36 cellular contexts compared by ENCODE assay signal in genomic region chr21:39269620-39270019, GRCh38.
"Had no signal": no experiment of that assay in that cellular context is flagged by ENCODE, and none has a peak within 500 bp of the region (broad histone marks: within the 10 kb centered on the region; RNA-seq: fewer than 3 reads in every experiment).

No MANE protein-coding gene starts in this region.

- DNase-seq: activated B cell treated with CpG ODN at 0.5 μM for 24 hours; activated CD4-positive, alpha-beta memory T cell treated with anti-CD3 and anti-CD28 coated beads for 36 hours; activated CD4-positive, alpha-beta T cell treated with anti-CD3 and anti-CD28 coated beads for 4 hours; activated CD4-positive, alpha-beta T cell treated with anti-CD3 and anti-CD28 coated beads, Interleukin-2, amount 10 ng/mL, durations not matched to agents 24 days and 14 days; activated CD4-positive, alpha-beta T cell treated with anti-CD3 and anti-CD28 coated beads, Interleukin-2, amount 50 U/mL, for 1 hour; activated CD4-positive, alpha-beta T cell treated with anti-CD3 and anti-CD28 coated beads, Interleukin-2, amount 50 U/mL, for 4 hours; activated CD4-positive, CD25-positive, alpha-beta regulatory T cell treated with anti-CD3 and anti-CD28 coated beads, Interleukin-2, amount 50 U/mL, for 72 hours; activated CD8-positive, alpha-beta memory T cell treated with anti-CD3 and anti-CD28 coated beads, Interleukin-2, amount 50 U/mL, for 4 hours; activated CD8-positive, alpha-beta T cell treated with anti-CD3 and anti-CD28 coated beads for 36 hours; activated effector memory CD4-positive, alpha-beta T cell treated with anti-CD3 and anti-CD28 coated beads, Interleukin-2, amount 50 U/mL, for 16 hours; activated gamma-delta T cell treated with Interleukin-2 at 50 U/mL for 16 hours; activated naive CD4-positive, alpha-beta T cell; activated naive CD4-positive, alpha-beta T cell treated with anti-CD3 and anti-CD28 coated beads for 36 hours; activated naive CD4-positive, alpha-beta T cell treated with anti-CD3 and anti-CD28 coated beads, Interleukin-2, amount 50 U/mL, for 16 hours; activated naive CD8-positive, alpha-beta T cell treated with anti-CD3 and anti-CD28 coated beads, Interleukin-2, amount 10 ng/mL, durations not matched to agents 7 days and 5 days; activated T-cell treated with anti-CD3 and anti-CD28 coated beads for 4 hours; activated T-cell treated with anti-CD3 and anti-CD28 coated beads, Interleukin-2, amount 50 U/mL, for 1 hour; activated T-cell treated with anti-CD3 and anti-CD28 coated beads, Interleukin-2, amount 50 U/mL, for 4 hours; activated T-cell treated with anti-CD3 and anti-CD28 coated beads, Interleukin-2, amount 50 U/mL, for 72 hours; adrenal gland; amniotic stem cell; aorta; body of pancreas; brain microvascular endothelial cell; central memory CD4-positive, alpha-beta T cell; T-helper 1 cell; T-helper 2 cell; T-helper 9 cell had no signal

- FAIRE-seq: astrocyte had no signal

- ATAC-seq: activated CD8-positive, alpha-beta T cell treated with anti-CD3 and anti-CD28 coated beads for 36 hours; activated naive CD4-positive, alpha-beta T cell treated with anti-CD3 and anti-CD28 coated beads, Interleukin-2, amount 50 U/mL, for 72 hours; activated T-cell treated with anti-CD3 and anti-CD28 coated beads, Interleukin-2, amount 50 U/mL, for 4 hours; activated T-cell treated with anti-CD3 and anti-CD28 coated beads, Interleukin-2, amount 50 U/mL, for 72 hours; activated T-helper 17 cell treated with anti-CD3 and anti-CD28 coated beads, Interleukin-2, amount 50 U/mL, for 72 hours; body of pancreas had no signal

- H3K4me3 Mint-ChIP-seq: activated B cell treated with CpG ODN at 0.5 μM for 24 hours; activated CD4-positive, alpha-beta memory T cell treated with anti-CD3 and anti-CD28 coated beads for 36 hours; activated CD4-positive, alpha-beta T cell treated with anti-CD3 and anti-CD28 coated beads, Interleukin-2, amount 10 ng/mL, durations not matched to agents 24 days and 14 days; activated CD8-positive, alpha-beta T cell treated with anti-CD3 and anti-CD28 coated beads for 36 hours; activated naive CD4-positive, alpha-beta T cell treated with anti-CD3 and anti-CD28 coated beads for 36 hours; activated naive CD8-positive, alpha-beta T cell treated with anti-CD3 and anti-CD28 coated beads, Interleukin-2, amount 10 ng/mL, durations not matched to agents 7 days and 5 days; activated T-cell treated with anti-CD3 and anti-CD28 coated beads, Interleukin-2, amount 50 U/mL, for 4 hours; activated T-cell treated with anti-CD3 and anti-CD28 coated beads, Interleukin-2, amount 50 U/mL, for 72 hours; activated T-helper 1 cell treated with anti-CD3 and anti-CD28 coated beads, Interleukin-12 subunit alpha, Interleukin-12 subunit beta, Interleukin-2, Interleukin-4 antibody, amounts not matched to agents 30 ng/mL and 10 ng/mL and 1 ng/mL, durations not matched to agents 14 hours and 24 hours and 36 hours; activated T-helper 17 cell treated with anti-CD3 and anti-CD28 coated beads, Interleukin-2, amount 50 U/mL, for 72 hours; T-helper 1 cell treated with Interleukin-12 subunit alpha and Interleukin-12 subunit beta and Interleukin-4 antibody, amounts not matched to agents 30 μg/mL and 1 μg/mL, for 36 hours; T-helper 2 cell treated with Interferon-gamma antibody and Interleukin-4, amounts not matched to agents 5 μg/mL and 100 μg/mL, for 36 hours had no signal

- H3K27me3 ChIP-seq: adrenal gland, body of pancreas, brain microvascular endothelial cell, breast epithelium had no signal

- H3K27me3 Mint-ChIP-seq: activated B cell treated with CpG ODN at 0.5 μM for 24 hours; activated CD4-positive, alpha-beta memory T cell treated with anti-CD3 and anti-CD28 coated beads for 36 hours; activated CD4-positive, alpha-beta T cell treated with anti-CD3 and anti-CD28 coated beads, Interleukin-2, amount 10 ng/mL, durations not matched to agents 24 days and 14 days; activated CD8-positive, alpha-beta T cell treated with anti-CD3 and anti-CD28 coated beads for 36 hours; activated naive CD8-positive, alpha-beta T cell treated with anti-CD3 and anti-CD28 coated beads, Interleukin-2, amount 10 ng/mL, durations not matched to agents 7 days and 5 days; activated T-helper 17 cell treated with anti-CD3 and anti-CD28 coated beads, Interleukin-2, amount 50 U/mL, for 72 hours had no signal

- H3K4me3 ChIP-seq: adrenal gland, body of pancreas, breast epithelium had no signal

- H3K4me1 ChIP-seq: adrenal gland, body of pancreas, breast epithelium had no signal

- H3K27ac Mint-ChIP-seq: activated B cell treated with CpG ODN at 0.5 μM for 24 hours; activated CD4-positive, alpha-beta memory T cell treated with anti-CD3 and anti-CD28 coated beads for 36 hours; activated CD4-positive, alpha-beta T cell treated with anti-CD3 and anti-CD28 coated beads, Interleukin-2, amount 10 ng/mL, durations not matched to agents 24 days and 14 days; activated naive CD4-positive, alpha-beta T cell treated with anti-CD3 and anti-CD28 coated beads for 36 hours; activated naive CD4-positive, alpha-beta T cell treated with anti-CD3 and anti-CD28 coated beads, Interleukin-2, amount 50 U/mL, for 72 hours; activated naive CD8-positive, alpha-beta T cell treated with anti-CD3 and anti-CD28 coated beads, Interleukin-2, amount 10 ng/mL, durations not matched to agents 7 days and 5 days; activated T-helper 1 cell treated with anti-CD3 and anti-CD28 coated beads, Interleukin-12 subunit alpha, Interleukin-12 subunit beta, Interleukin-2, Interleukin-4 antibody, amounts not matched to agents 30 ng/mL and 10 ng/mL and 1 ng/mL, durations not matched to agents 14 hours and 24 hours and 36 hours; activated T-helper 17 cell treated with anti-CD3 and anti-CD28 coated beads, Interleukin-2, amount 50 U/mL, for 72 hours; T-helper 1 cell treated with Interleukin-12 subunit alpha and Interleukin-12 subunit beta and Interleukin-4 antibody, amounts not matched to agents 30 μg/mL and 1 μg/mL, for 36 hours; T-helper 2 cell treated with Interferon-gamma antibody and Interleukin-4, amounts not matched to agents 5 μg/mL and 100 μg/mL, for 36 hours had no signal

- H3K4me1 Mint-ChIP-seq: activated naive CD8-positive, alpha-beta T cell treated with anti-CD3 and anti-CD28 coated beads, Interleukin-2, amount 10 ng/mL, durations not matched to agents 7 days and 5 days; activated T-helper 17 cell treated with anti-CD3 and anti-CD28 coated beads, Interleukin-2, amount 50 U/mL, for 72 hours had no signal

- H3K9me3 ChIP-seq: adrenal gland, body of pancreas, breast epithelium had no signal

- H3K9me3 Mint-ChIP-seq: activated B cell treated with CpG ODN at 0.5 μM for 24 hours; activated CD4-positive, alpha-beta memory T cell treated with anti-CD3 and anti-CD28 coated beads for 36 hours; activated CD4-positive, alpha-beta T cell treated with anti-CD3 and anti-CD28 coated beads, Interleukin-2, amount 10 ng/mL, durations not matched to agents 24 days and 14 days; activated CD8-positive, alpha-beta T cell treated with anti-CD3 and anti-CD28 coated beads for 36 hours; activated naive CD4-positive, alpha-beta T cell treated with anti-CD3 and anti-CD28 coated beads for 36 hours; activated naive CD4-positive, alpha-beta T cell treated with anti-CD3 and anti-CD28 coated beads, Interleukin-2, amount 50 U/mL, for 72 hours; activated naive CD8-positive, alpha-beta T cell treated with anti-CD3 and anti-CD28 coated beads, Interleukin-2, amount 10 ng/mL, durations not matched to agents 7 days and 5 days; activated T-cell treated with anti-CD3 and anti-CD28 coated beads, Interleukin-2, amount 50 U/mL, for 4 hours; activated T-cell treated with anti-CD3 and anti-CD28 coated beads, Interleukin-2, amount 50 U/mL, for 72 hours; activated T-helper 1 cell treated with anti-CD3 and anti-CD28 coated beads, Interleukin-12 subunit alpha, Interleukin-12 subunit beta, Interleukin-2, Interleukin-4 antibody, amounts not matched to agents 30 ng/mL and 10 ng/mL and 1 ng/mL, durations not matched to agents 14 hours and 24 hours and 36 hours; activated T-helper 17 cell treated with anti-CD3 and anti-CD28 coated beads, Interleukin-2, amount 50 U/mL, for 72 hours; T-helper 1 cell treated with Interleukin-12 subunit alpha and Interleukin-12 subunit beta and Interleukin-4 antibody, amounts not matched to agents 30 μg/mL and 1 μg/mL, for 36 hours; T-helper 2 cell treated with Interferon-gamma antibody and Interleukin-4, amounts not matched to agents 5 μg/mL and 100 μg/mL, for 36 hours had no signal

- H3K36me3 ChIP-seq: breast epithelium had no signal

- H3K27ac ChIP-seq: adrenal gland, body of pancreas, brain microvascular endothelial cell, breast epithelium, VCaP had no signal
